Comparison of ENCODE assay signal across 8 cellular contexts in the genomic region with DNA sequence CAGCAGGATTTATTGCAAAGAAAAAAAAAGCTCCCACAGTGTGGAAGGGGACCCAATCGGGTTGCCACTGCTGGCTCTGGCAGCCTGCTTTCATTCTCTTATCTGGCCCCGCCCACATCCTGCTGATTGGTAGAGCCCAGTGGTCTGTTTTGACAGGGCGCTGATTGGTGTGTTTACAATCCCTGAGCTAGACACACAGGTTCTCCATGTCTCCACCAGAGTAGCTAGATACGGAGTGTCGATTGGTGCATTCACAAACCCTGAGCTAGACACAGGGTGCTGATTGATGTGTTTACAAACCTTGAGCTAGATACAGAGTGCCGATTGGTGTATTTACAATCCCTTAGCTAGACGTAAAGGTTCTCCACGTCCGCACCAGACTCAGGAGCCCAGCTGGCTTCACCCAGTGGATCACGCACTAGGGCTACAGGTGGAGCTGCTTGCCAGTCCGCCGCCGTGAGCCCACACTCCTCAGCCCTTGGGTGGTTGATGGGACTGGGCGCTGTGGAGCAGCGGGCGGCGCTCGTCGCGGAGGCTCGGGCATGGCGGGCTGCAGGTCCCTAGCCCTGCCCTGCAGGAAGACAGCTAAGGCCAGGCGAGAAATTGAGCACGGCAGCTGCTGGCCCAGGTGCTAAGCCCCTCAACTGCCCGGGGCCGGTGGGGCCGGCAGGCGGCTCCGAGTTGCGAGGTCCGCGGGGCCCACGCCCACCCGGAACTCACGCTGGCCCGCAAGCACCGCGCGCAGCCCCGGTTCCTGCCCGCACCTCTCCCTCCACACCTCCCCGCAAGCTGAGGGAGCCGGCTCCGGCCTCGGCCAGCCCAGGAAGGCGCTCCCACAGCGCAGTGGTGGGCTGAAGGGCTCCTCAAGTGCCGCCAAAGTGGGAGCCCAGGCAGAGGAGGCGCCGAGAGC. TPM values are rescaled to one million over a fixed set of nuclear protein-coding genes. Genes with fewer than 3 reads are reported as not detected.
A peak's percentile ranks its signal among the peaks of the same experiment; 100 is the strongest.
DNase-seq lines count a peak whose midpoint lies in the region; ATAC-seq, FAIRE-seq and TF ChIP-seq lines count a peak whose summit lies in the region.
"Not testable (repeated sequence)": the region's sequence is repeated elsewhere in the genome, so short reads cannot be mapped to it uniquely, and the experiment has no call there.

No MANE protein-coding gene starts in this region.

- peaks cover 0 to 18% (median 3%) of the 10 kb centered on the region in 4 donors for H3K4me1 ChIP-seq in right lobe of liver
- H3K4me1 ChIP-seq in small intestine (ENCODE audit: control insufficient read depth in 2 of 2, insufficient read depth in 1 of 2, low read depth in 1 of 2, low read length in 1 of 2): not testable (repeated sequence)
- peaks cover 0 to 38% (median 9%) of the 10 kb centered on the region in 4 donors for H3K4me1 ChIP-seq in tibial artery

- H3K9me3 Mint-ChIP-seq in effector memory CD8-positive, alpha-beta T cell: not testable (repeated sequence)

- peak; percentile 36 for DNase-seq in G401 (ENCODE audit: low spot score)
- peak; percentile 77 for DNase-seq in NCI-H2029 (lab: John Stamatoyannopoulos, UW)
- DNase-seq in T-helper 9 cell: peak; percentile 44
- peak; percentile 65 for DNase-seq in activated effector memory CD4-positive, alpha-beta T cell treated with Interleukin-2 at 50 U/mL for 16 hours
- DNase-seq in effector memory CD8-positive, alpha-beta T cell: peak; percentile 62 to 64 (median 63)
- peak; percentile 61 to 75 (median 73) for DNase-seq in right lobe of liver
- peak; percentile 74 for DNase-seq in small intestine
- peak; percentile 70 to 82 for DNase-seq in tibial artery

- H3K27me3 ChIP-seq in right lobe of liver; small intestine (ENCODE audit: control insufficient read depth in 2 of 2, insufficient read depth in 2 of 2, low read length in 2 of 2); tibial artery: not testable (repeated sequence)

- peak overlapping the region; percentile 35 to 90 for H3K27ac Mint-ChIP-seq in effector memory CD8-positive, alpha-beta T cell

- H3K4me3 Mint-ChIP-seq in effector memory CD8-positive, alpha-beta T cell: peak overlapping the region; percentile 84 to 87

- in situ Hi-C loops in G401 (cut with HindIII; ENCODE audit: low sequenced_read_pairs): not testable (repeated sequence)

- peaks cover 27% of the 10 kb centered on the region for H3K36me3 Mint-ChIP-seq in effector memory CD8-positive, alpha-beta T cell (ENCODE audit: insufficient read depth)

- peaks cover 47 to 57% of the 10 kb centered on the region in 2 donors for H3K4me1 Mint-ChIP-seq in effector memory CD8-positive, alpha-beta T cell (ENCODE audit: low read depth in 2 of 2)

- intact Hi-C loops in right lobe of liver (cut with DNase I); tibial artery (cut with DNase I; ENCODE audit: low total_unique reads): not testable (repeated sequence)

- FAIRE-seq in small intestine (lab: Jason Lieb, UNC): not testable (repeated sequence)

- H3K27ac ChIP-seq in right lobe of liver (peak overlapping the region; percentile 64 to 91 (median 72)), small intestine (ENCODE audit: low read depth in 1 of 2, low read length in 1 of 2) (peak overlapping the region; percentile 90 to 93), tibial artery (peak overlapping the region; percentile 85 to 89)

- not testable (repeated sequence) for H3K27me3 Mint-ChIP-seq in effector memory CD8-positive, alpha-beta T cell

- 82% methylated on average over 3 of the region's 50 CpGs for WGBS in right lobe of liver (ENCODE audit: insufficient coverage, low coverage, low lambda C conversion rate, missing lambda C conversion rate)
- WGBS in small intestine, 3 donors: 28 to 38% (median 30%) methylated on average over 41 to 50 of the region's 50 CpGs

- H3K4me3 ChIP-seq in right lobe of liver (peak overlapping the region; percentile 38 to 63 (median 57)), small intestine (ENCODE audit: low read depth in 1 of 2, low read length in 2 of 2) (peak overlapping the region; percentile 25 to 66), tibial artery (peak overlapping the region; percentile 56 to 69)

- ATAC-seq in effector memory CD8-positive, alpha-beta T cell (replicated peaks): not testable (repeated sequence)
- peak in 1 of 4 donors; percentile 14 for ATAC-seq in right lobe of liver

- H3K36me3 ChIP-seq in right lobe of liver; small intestine (ENCODE audit: control insufficient read depth in 2 of 2, insufficient read depth in 2 of 2, low read length in 2 of 2); tibial artery: not testable (repeated sequence)

- not testable (repeated sequence) for H3K9me3 ChIP-seq in right lobe of liver; small intestine (ENCODE audit: control insufficient read depth, low read depth); tibial artery

- peak; percentile 13 for TF ChIP-seq POLR2A in right lobe of liver (IDR thresholded peaks at IDR 0.05)

- TF ChIP-seq CTCF in right lobe of liver (IDR thresholded peaks at IDR 0.05); tibial artery (IDR thresholded peaks at IDR 0.05): not testable (repeated sequence)

RNA-seq across cellular contexts. Expression of gene CCT8, which starts 3.5 kb away (rescaled TPM):
- 1,037 and 1,164 TPM in 2 replicates for total RNA-seq in G401 (2014; rRNA removed; shearing (Covaris generic))
- 10 to 100 TPM; 34.3 to 83.1 (median 55.0) TPM for total RNA-seq in right lobe of liver
- 100 to 1,000 TPM in 1 of 3 donors, 10 to 100 TPM in 2; 89.2 to 142 (median 93.9) TPM for polyA plus RNA-seq in small intestine

RNA-seq across cellular contexts. Expression of gene USP16, which starts 52.5 kb away (rescaled TPM):
- total RNA-seq in G401 (2014; rRNA removed; shearing (Covaris generic)): 36.2 and 46.4 TPM in 2 replicates
- total RNA-seq in right lobe of liver: 10 to 100 TPM; 14.1 to 20.5 (median 17.4) TPM
- 10 to 100 TPM; 24.6 to 30.5 (median 27.7) TPM for polyA plus RNA-seq in small intestine

RNA-seq across cellular contexts. Expression of gene MAP3K7CL, which starts 53.5 kb away (rescaled TPM):
- total RNA-seq in G401 (2014; rRNA removed; shearing (Covaris generic)): 1.9 and 6.9 TPM in 2 replicates
- total RNA-seq in right lobe of liver: 1 to 10 TPM; 2.0 to 3.5 (median 2.8) TPM
- 1 to 10 TPM; 3.0 to 3.8 (median 3.4) TPM for polyA plus RNA-seq in small intestine

RNA-seq across cellular contexts. Expression of gene RWDD2B, which starts 57.8 kb away (rescaled TPM):
- total RNA-seq in G401 (2014; rRNA removed; shearing (Covaris generic)): 1.2 and 5.5 TPM in 2 replicates
- total RNA-seq in right lobe of liver: 10 to 100 TPM; 11.6 to 22.0 (median 14.7) TPM
- polyA plus RNA-seq in small intestine: 10 to 100 TPM in 2 of 3 donors, 1 to 10 TPM in 1; 8.4 to 12.8 (median 10.7) TPM

Comparison
In these comparisons a context has a peak if more than half of its experiments do, and no peak if none do; other contexts are left out.
1. RNA of gene CCT8, which starts 3.5 kb away (total RNA-seq): 1,037 to 1,164 TPM in G401; 34.3 to 83.1 TPM in right lobe of liver; every median in the first group is over 10 times any median in the second.
2. Peak in every context shown above with its lines, with median percentiles within 50 percentile points of each other: DNase-seq, H3K27ac ChIP-seq and H3K4me3 ChIP-seq.